1 cellular context compared by ENCODE assay signal in the genomic region with DNA sequence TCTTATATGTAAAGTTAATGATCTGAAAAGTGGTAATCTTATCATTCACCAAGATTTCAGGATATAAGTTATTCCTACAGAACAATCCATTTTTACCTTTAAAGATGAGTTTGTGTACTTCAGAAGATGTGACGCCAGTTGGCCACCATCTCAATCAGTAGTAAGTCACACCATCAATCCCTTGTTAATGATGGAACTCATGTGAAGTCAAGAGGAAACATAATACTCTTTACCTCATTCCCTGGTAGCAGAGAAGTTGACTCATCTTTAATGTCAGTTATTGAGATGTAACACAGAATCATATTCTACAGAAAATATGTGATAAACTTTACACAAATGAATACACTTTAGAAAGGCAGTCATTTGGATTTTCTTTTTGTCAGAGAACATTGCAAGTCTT.
TF ChIP-seq lines count a peak whose summit lies in the region.

No MANE protein-coding gene starts in this region.

TF ChIP-seq in GM12878, 131 proteins besides CTCF, POLR2A, EP300 and RAD21:
- TF ChIP-seq, protein P1, sequence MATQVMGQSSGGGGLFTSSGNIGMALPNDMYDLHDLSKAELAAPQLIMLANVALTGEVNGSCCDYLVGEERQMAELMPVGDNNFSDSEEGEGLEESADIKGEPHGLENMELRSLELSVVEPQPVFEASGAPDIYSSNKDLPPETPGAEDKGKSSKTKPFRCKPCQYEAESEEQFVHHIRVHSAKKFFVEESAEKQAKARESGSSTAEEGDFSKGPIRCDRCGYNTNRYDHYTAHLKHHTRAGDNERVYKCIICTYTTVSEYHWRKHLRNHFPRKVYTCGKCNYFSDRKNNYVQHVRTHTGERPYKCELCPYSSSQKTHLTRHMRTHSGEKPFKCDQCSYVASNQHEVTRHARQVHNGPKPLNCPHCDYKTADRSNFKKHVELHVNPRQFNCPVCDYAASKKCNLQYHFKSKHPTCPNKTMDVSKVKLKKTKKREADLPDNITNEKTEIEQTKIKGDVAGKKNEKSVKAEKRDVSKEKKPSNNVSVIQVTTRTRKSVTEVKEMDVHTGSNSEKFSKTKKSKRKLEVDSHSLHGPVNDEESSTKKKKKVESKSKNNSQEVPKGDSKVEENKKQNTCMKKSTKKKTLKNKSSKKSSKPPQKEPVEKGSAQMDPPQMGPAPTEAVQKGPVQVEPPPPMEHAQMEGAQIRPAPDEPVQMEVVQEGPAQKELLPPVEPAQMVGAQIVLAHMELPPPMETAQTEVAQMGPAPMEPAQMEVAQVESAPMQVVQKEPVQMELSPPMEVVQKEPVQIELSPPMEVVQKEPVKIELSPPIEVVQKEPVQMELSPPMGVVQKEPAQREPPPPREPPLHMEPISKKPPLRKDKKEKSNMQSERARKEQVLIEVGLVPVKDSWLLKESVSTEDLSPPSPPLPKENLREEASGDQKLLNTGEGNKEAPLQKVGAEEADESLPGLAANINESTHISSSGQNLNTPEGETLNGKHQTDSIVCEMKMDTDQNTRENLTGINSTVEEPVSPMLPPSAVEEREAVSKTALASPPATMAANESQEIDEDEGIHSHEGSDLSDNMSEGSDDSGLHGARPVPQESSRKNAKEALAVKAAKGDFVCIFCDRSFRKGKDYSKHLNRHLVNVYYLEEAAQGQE (IDR thresholded peaks at IDR 0.05; ENCODE audit: low read depth, low read length): no peak
- no peak for TF ChIP-seq BRCA1 (IDR thresholded peaks at IDR 0.05; ENCODE audit: low read depth, low read length)
- TF ChIP-seq, protein P2, sequence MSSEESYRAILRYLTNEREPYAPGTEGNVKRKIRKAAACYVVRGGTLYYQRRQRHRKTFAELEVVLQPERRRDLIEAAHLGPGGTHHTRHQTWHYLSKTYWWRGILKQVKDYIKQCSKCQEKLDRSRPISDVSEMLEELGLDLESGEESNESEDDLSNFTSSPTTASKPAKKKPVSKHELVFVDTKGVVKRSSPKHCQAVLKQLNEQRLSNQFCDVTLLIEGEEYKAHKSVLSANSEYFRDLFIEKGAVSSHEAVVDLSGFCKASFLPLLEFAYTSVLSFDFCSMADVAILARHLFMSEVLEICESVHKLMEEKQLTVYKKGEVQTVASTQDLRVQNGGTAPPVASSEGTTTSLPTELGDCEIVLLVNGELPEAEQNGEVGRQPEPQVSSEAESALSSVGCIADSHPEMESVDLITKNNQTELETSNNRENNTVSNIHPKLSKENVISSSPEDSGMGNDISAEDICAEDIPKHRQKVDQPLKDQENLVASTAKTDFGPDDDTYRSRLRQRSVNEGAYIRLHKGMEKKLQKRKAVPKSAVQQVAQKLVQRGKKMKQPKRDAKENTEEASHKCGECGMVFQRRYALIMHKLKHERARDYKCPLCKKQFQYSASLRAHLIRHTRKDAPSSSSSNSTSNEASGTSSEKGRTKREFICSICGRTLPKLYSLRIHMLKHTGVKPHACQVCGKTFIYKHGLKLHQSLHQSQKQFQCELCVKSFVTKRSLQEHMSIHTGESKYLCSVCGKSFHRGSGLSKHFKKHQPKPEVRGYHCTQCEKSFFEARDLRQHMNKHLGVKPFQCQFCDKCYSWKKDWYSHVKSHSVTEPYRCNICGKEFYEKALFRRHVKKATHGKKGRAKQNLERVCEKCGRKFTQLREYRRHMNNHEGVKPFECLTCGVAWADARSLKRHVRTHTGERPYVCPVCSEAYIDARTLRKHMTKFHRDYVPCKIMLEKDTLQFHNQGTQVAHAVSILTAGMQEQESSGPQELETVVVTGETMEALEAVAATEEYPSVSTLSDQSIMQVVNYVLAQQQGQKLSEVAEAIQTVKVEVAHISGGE (CRISPR knock-in tag; IDR thresholded peaks at IDR 0.05): 0 out of 2 replicates have a peak, but pooled peaks have one; percentile 28
- TF ChIP-seq SMAD5 (IDR thresholded peaks at IDR 0.05; ENCODE audit: low read depth): peak; percentile 86
- 0 out of 2 replicates have a peak, but pooled peaks have one; percentile 18 for TF ChIP-seq POLR2AphosphoS2 (IDR thresholded peaks at IDR 0.05; ENCODE audit: low read depth, low read length)
- TF ChIP-seq RELA (IDR thresholded peaks at IDR 0.05; ENCODE audit: borderline replicate concordance, partially characterized antibody): no peak
- no peak for TF ChIP-seq HDAC2 (IDR thresholded peaks at IDR 0.05)
- TF ChIP-seq MEF2A (IDR thresholded peaks at IDR 0.05; ENCODE audit: insufficient read depth, low read depth, low read length): no peak
- no peak for TF ChIP-seq NR2F1 (conservative IDR thresholded peaks at IDR 0.05)
- TF ChIP-seq, protein P3, sequence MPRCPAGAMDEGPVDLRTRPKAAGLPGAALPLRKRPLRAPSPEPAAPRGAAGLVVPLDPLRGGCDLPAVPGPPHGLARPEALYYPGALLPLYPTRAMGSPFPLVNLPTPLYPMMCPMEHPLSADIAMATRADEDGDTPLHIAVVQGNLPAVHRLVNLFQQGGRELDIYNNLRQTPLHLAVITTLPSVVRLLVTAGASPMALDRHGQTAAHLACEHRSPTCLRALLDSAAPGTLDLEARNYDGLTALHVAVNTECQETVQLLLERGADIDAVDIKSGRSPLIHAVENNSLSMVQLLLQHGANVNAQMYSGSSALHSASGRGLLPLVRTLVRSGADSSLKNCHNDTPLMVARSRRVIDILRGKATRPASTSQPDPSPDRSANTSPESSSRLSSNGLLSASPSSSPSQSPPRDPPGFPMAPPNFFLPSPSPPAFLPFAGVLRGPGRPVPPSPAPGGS (IDR thresholded peaks at IDR 0.05; ENCODE audit: borderline replicate concordance, insufficient read depth, low read depth, low read length, poor library complexity, severe bottlenecking): peak; percentile 12
- 0 out of 2 replicates have a peak, but pooled peaks have one; percentile 10 for TF ChIP-seq CREM (IDR thresholded peaks at IDR 0.05; ENCODE audit: low read depth)
- no peak for TF ChIP-seq BMI1 (IDR thresholded peaks at IDR 0.05; ENCODE audit: borderline replicate concordance)
- no peak for TF ChIP-seq ATF7 (IDR thresholded peaks at IDR 0.05; ENCODE audit: low read depth)
- peak; percentile 44 for TF ChIP-seq SMAD1 (IDR thresholded peaks at IDR 0.05; ENCODE audit: low read depth, partially characterized antibody)
